Comparison of ENCODE assay signal across 9 cellular contexts in genomic region chr6:45830441-45831139, GRCh38.
DNase-seq lines count a peak whose midpoint lies in the region; ATAC-seq and TF ChIP-seq lines count a peak whose summit lies in the region.
"Had no signal": no experiment of that assay in that cellular context is flagged by ENCODE, and none has a peak within 500 bp of the region (broad histone marks: within the 10 kb centered on the region; RNA-seq: fewer than 3 reads in every experiment).

No MANE protein-coding gene starts in this region.

- peak in 4 of 5 donors; percentile 4 to 17 (median 13) for DNase-seq in CD4-positive, alpha-beta memory T cell
- peak; percentile 88 for DNase-seq in activated CD4-positive, alpha-beta memory T cell treated with anti-CD3 and anti-CD28 coated beads for 36 hours
- DNase-seq in osteoblast (ENCODE audit: insufficient read length, low spot score, missing footprints) (no peak), NCI-H2081 (lab: John Stamatoyannopoulos, UW) (no peak), right cardiac atrium (no peak), HPDE6-E6E7 (ENCODE audit: extremely low spot score) (no peak)

- H3K4me1 Mint-ChIP-seq in CD4-positive, alpha-beta memory T cell = peaks cover 14 to 27% (median 21%) of the 10 kb centered on the region in 4 donors
- peaks cover 59% of the 10 kb centered on the region for H3K4me1 Mint-ChIP-seq in activated CD4-positive, alpha-beta memory T cell treated with anti-CD3 and anti-CD28 coated beads for 36 hours (ENCODE audit: low read depth)

- no peak overlapping the region for H3K27ac ChIP-seq in CD4-positive, alpha-beta memory T cell (ENCODE audit: low read depth, low read length)
- no peak overlapping the region for H3K27ac ChIP-seq in osteoblast (ENCODE audit: low read depth, low read length)
- no peak overlapping the region for H3K27ac ChIP-seq in right cardiac atrium (ENCODE audit: low read length)
- H3K27ac ChIP-seq: adrenal gland had no signal

- peak overlapping the region; percentile 55 to 91 (median 82) for H3K4me3 Mint-ChIP-seq in CD4-positive, alpha-beta memory T cell
- H3K4me3 Mint-ChIP-seq in activated CD4-positive, alpha-beta memory T cell treated with anti-CD3 and anti-CD28 coated beads for 36 hours = peak overlapping the region; percentile 75

- no peaks in the 10 kb centered on the region for H3K27me3 ChIP-seq in CD4-positive, alpha-beta memory T cell (ENCODE audit: insufficient read depth, low read length)
- H3K27me3 ChIP-seq in osteoblast (ENCODE audit: insufficient read depth, low read length) (no peaks in the 10 kb centered on the region), right cardiac atrium (ENCODE audit: control insufficient read depth, insufficient read depth) (no peaks in the 10 kb centered on the region)
- H3K27me3 ChIP-seq: adrenal gland had no signal

- no peaks in the 10 kb centered on the region for H3K9me3 ChIP-seq in CD4-positive, alpha-beta memory T cell (ENCODE audit: control insufficient read depth in 1 of 2, low read length in 2 of 2)
- no peaks in the 10 kb centered on the region for H3K9me3 ChIP-seq in osteoblast (ENCODE audit: low read depth, low read length)
- H3K9me3 ChIP-seq in right cardiac atrium (ENCODE audit: control insufficient read depth, low read length) = no peaks in the 10 kb centered on the region
- H3K9me3 ChIP-seq: adrenal gland had no signal

- peak overlapping the region; percentile 15 for H2AFZ ChIP-seq in osteoblast (ENCODE audit: low read length)

- peaks cover 0 to 3% of the 10 kb centered on the region in 2 donors for H3K27me3 Mint-ChIP-seq in CD4-positive, alpha-beta memory T cell
- peaks cover 2% of the 10 kb centered on the region for H3K27me3 Mint-ChIP-seq in activated CD4-positive, alpha-beta memory T cell treated with anti-CD3 and anti-CD28 coated beads for 36 hours

- H3K79me2 ChIP-seq in osteoblast (ENCODE audit: insufficient read depth, low read length) = no peaks in the 10 kb centered on the region

- peaks cover 0 to 4% (median 0%) of the 10 kb centered on the region in 8 donors for H3K9me3 Mint-ChIP-seq in CD4-positive, alpha-beta memory T cell
- peaks cover 2% of the 10 kb centered on the region for H3K9me3 Mint-ChIP-seq in activated CD4-positive, alpha-beta memory T cell treated with anti-CD3 and anti-CD28 coated beads for 36 hours

- CTCF ChIA-PET in CD4-positive, alpha-beta memory T cell (lab: Charles Lee; ENCODE audit: partially characterized antibody) = no interaction called here
- CTCF ChIA-PET in activated CD4-positive, alpha-beta memory T cell treated with anti-CD3 and anti-CD28 coated beads for 36 hours (lab: Charles Lee) = interaction anchor here (0.6 to 2.7 kb wide), 8 partner anchors 9 to 453 kb away, joined by 3 to 15 read pairs (median 4); partner anchors contain the start of gene SUPT3H

- ATAC-seq in GM19397 (IDR thresholded peaks at IDR 0.05; ENCODE audit: unreplicated experiment) (peak; percentile 96), HG03432 (IDR thresholded peaks at IDR 0.05; ENCODE audit: unreplicated experiment) (peak; percentile 97), right cardiac atrium (no peak)

- no peaks in the 10 kb centered on the region for H4K20me1 ChIP-seq in osteoblast (ENCODE audit: insufficient read depth, low read length)

- TF ChIP-seq CTCF in osteoblast (IDR thresholded peaks at IDR 0.05; ENCODE audit: extremely low read depth, low read depth, low read length) = no peak

- H3K36me3 Mint-ChIP-seq in CD4-positive, alpha-beta memory T cell = no peaks in the 10 kb centered on the region
- peaks cover 15% of the 10 kb centered on the region for H3K36me3 Mint-ChIP-seq in activated CD4-positive, alpha-beta memory T cell treated with anti-CD3 and anti-CD28 coated beads for 36 hours

- WGBS in right cardiac atrium = 45% methylated on average over 9 of the region's 9 CpGs

- intact Hi-C loops in CD4-positive, alpha-beta memory T cell (cut with micrococcal nuclease) = no loop called here
- intact Hi-C loops in activated CD4-positive, alpha-beta memory T cell treated with anti-CD3 and anti-CD28 coated beads for 36 hours (cut with micrococcal nuclease) = loop anchor here (1.0 to 5.0 kb wide), 9 partner anchors 8 to 410 kb away; no protein-coding TSS in a partner anchor
- intact Hi-C loops in right cardiac atrium (cut with DNase I) = no loop called here

- POLR2A ChIA-PET in CD4-positive, alpha-beta memory T cell (lab: Charles Lee; ENCODE audit: partially characterized antibody) = no interaction called here
- POLR2A ChIA-PET in activated CD4-positive, alpha-beta memory T cell treated with anti-CD3 and anti-CD28 coated beads for 36 hours (lab: Charles Lee) = interaction anchor here (0.7 to 4.4 kb wide), 16 partner anchors 8 to 409 kb away, joined by 3 to 51 read pairs (median 6); no protein-coding TSS in a partner anchor

- peak overlapping the region in 5 of 7 donors; percentile 4 to 87 (median 49) for H3K27ac Mint-ChIP-seq in CD4-positive, alpha-beta memory T cell
- H3K27ac Mint-ChIP-seq in activated CD4-positive, alpha-beta memory T cell treated with anti-CD3 and anti-CD28 coated beads for 36 hours = peak overlapping the region; percentile 95

- peak overlapping the region in 1 of 2 donors; percentile 13 for H3K4me3 ChIP-seq in CD4-positive, alpha-beta memory T cell (ENCODE audit: low read length in 2 of 2)
- H3K4me3 ChIP-seq in osteoblast (ENCODE audit: insufficient read depth, low read length) = no peak overlapping the region
- no peak overlapping the region for H3K4me3 ChIP-seq in right cardiac atrium (ENCODE audit: low read length)
- H3K4me3 ChIP-seq: adrenal gland had no signal

- H3K4me1 ChIP-seq in CD4-positive, alpha-beta memory T cell (ENCODE audit: insufficient read depth, low read length) = peaks cover 16% of the 10 kb centered on the region
- H3K4me1 ChIP-seq in osteoblast (ENCODE audit: insufficient read depth, low read length) = peaks cover 9% of the 10 kb centered on the region
- no peaks in the 10 kb centered on the region for H3K4me1 ChIP-seq in right cardiac atrium (ENCODE audit: control insufficient read depth, insufficient read depth, low read length)

- no peaks in the 10 kb centered on the region for H3K36me3 ChIP-seq in CD4-positive, alpha-beta memory T cell (ENCODE audit: insufficient read depth, low read length)
- H3K36me3 ChIP-seq in osteoblast (ENCODE audit: insufficient read depth, low read length) = no peaks in the 10 kb centered on the region
- H3K36me3 ChIP-seq: adrenal gland had no signal

- H3K4me2 ChIP-seq in osteoblast (ENCODE audit: insufficient read depth, low read length) = peak overlapping the region; percentile 24

Comparison
In these comparisons a context has a peak if more than half of its experiments do, and no peak if none do; other contexts are left out.
1. DNase-seq: peak in CD4-positive, alpha-beta memory T cell (4 of 5) and activated CD4-positive, alpha-beta memory T cell treated with anti-CD3 and anti-CD28 coated beads for 36 hours (single experiment); none in osteoblast (single experiment), NCI-H2081 (0 of 2), right cardiac atrium (0 of 3) and HPDE6-E6E7 (single experiment).
2. ATAC-seq: peak in GM19397 (single experiment) and HG03432 (single experiment); none in right cardiac atrium (0 of 2).